In the genomic region with DNA sequence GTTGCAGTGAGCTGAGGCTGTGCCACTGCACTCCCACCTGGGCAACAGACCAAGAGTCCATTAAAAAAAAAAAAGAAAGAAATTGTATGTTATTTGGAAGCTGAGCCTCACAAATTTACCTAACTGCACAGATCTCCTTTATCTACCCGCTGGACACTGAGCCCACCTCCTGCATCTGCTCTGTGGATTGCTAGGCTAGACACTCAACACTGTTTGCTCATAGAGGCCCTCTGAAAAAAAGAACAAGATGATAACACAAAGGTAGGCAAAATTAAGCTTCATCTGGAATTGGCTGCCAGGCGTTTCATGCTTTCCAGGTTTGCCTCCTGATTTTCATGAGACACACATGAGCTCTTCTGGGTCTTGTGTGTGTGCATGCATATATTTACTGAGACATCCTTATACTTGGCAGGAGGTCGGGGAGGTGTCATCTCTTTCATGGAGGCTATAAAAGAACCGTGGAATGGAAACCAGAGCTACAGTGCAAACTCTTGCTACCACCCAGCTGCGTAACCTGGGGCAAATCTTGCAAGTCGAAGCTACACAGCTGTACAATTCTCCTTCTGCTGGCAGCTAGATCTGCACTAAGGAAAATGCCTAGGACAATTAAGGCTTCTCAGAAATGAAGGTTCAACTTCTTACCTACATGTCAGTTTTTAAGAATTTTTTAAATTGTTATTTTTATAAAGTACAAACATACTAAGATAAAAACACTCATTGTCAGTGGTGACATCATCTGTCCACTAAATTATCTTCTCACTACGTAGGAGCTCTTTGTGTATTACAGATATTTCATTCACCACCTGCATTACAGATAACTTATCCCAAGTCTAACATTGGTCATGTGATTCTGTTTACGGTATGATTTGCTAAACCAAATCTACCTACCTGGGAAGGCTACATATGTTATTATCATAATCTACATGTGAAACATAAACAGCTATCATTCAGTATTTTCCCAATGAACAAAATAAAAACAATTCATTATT, we compare ENCODE assay signal across 22 cellular contexts.
"Had no signal": no experiment of that assay in that cellular context is flagged by ENCODE, and none has a peak within 500 bp of the region (broad histone marks: within the 10 kb centered on the region; RNA-seq: fewer than 3 reads in every experiment).

No MANE protein-coding gene starts in this region.

- H3K27me3 Mint-ChIP-seq: dendritic cell treated with granulocyte-macrophage colony-stimulating factor and Interleukin-4, amounts not matched to agents 40 ng/mL and 50 ng/mL, for 4 days; progenitor cell of endocrine pancreas; stimulated activated naive CD8-positive, alpha-beta T cell treated with anti-CD3 and anti-CD28 coated beads, Interleukin-15, amount 100 ng/mL, for 72 hours had no signal

- ATAC-seq: activated CD8-positive, alpha-beta T cell treated with anti-CD3 and anti-CD28 coated beads for 36 hours; activated naive CD4-positive, alpha-beta T cell treated with anti-CD3 and anti-CD28 coated beads, Interleukin-2, amount 50 U/mL, for 72 hours; effector memory CD8-positive, alpha-beta T cell; left colon; mucosa of descending colon; naive thymus-derived CD4-positive, alpha-beta T cell; stimulated activated naive CD8-positive, alpha-beta T cell treated with anti-CD3 and anti-CD28 coated beads, Interleukin-15, amount 100 ng/mL, for 72 hours; upper lobe of right lung had no signal

- H3K36me3 Mint-ChIP-seq: activated naive CD4-positive, alpha-beta T cell treated with anti-CD3 and anti-CD28 coated beads, Interleukin-2, amount 50 U/mL, for 72 hours; immature natural killer cell had no signal

- H3K27ac ChIP-seq: spleen, thoracic aorta, upper lobe of right lung had no signal

- H3K4me3 ChIP-seq: heart left ventricle, mucosa of descending colon, sigmoid colon, spleen, thoracic aorta, upper lobe of right lung had no signal

- H3K4me3 Mint-ChIP-seq: activated B cell treated with CpG ODN at 0.5 μM for 24 hours; activated CD8-positive, alpha-beta T cell treated with anti-CD3 and anti-CD28 coated beads for 36 hours; central memory CD8-positive, alpha-beta T cell; dendritic cell treated with granulocyte-macrophage colony-stimulating factor and Interleukin-4, amounts not matched to agents 40 ng/mL and 50 ng/mL, for 4 days; effector memory CD8-positive, alpha-beta T cell; immature natural killer cell; naive thymus-derived CD4-positive, alpha-beta T cell; stimulated activated naive CD8-positive, alpha-beta T cell treated with anti-CD3 and anti-CD28 coated beads, Interleukin-15, amount 100 ng/mL, for 72 hours; T-helper 2 cell treated with Interferon-gamma antibody and Interleukin-4, amounts not matched to agents 5 μg/mL and 100 μg/mL, for 36 hours had no signal

- H3K27ac Mint-ChIP-seq: activated B cell treated with CpG ODN at 0.5 μM for 24 hours; activated CD8-positive, alpha-beta T cell treated with anti-CD3 and anti-CD28 coated beads for 36 hours; activated naive CD4-positive, alpha-beta T cell treated with anti-CD3 and anti-CD28 coated beads, Interleukin-2, amount 50 U/mL, for 72 hours; dendritic cell treated with granulocyte-macrophage colony-stimulating factor and Interleukin-4, amounts not matched to agents 40 ng/mL and 50 ng/mL, for 4 days; effector memory CD8-positive, alpha-beta T cell; immature natural killer cell; naive thymus-derived CD4-positive, alpha-beta T cell; progenitor cell of endocrine pancreas; stimulated activated naive CD8-positive, alpha-beta T cell treated with anti-CD3 and anti-CD28 coated beads, Interleukin-15, amount 100 ng/mL, for 72 hours; T-helper 2 cell treated with Interferon-gamma antibody and Interleukin-4, amounts not matched to agents 5 μg/mL and 100 μg/mL, for 36 hours had no signal

- H3K4me1 Mint-ChIP-seq: activated B cell treated with CpG ODN at 0.5 μM for 24 hours; central memory CD8-positive, alpha-beta T cell; immature natural killer cell; naive thymus-derived CD4-positive, alpha-beta T cell; stimulated activated naive CD8-positive, alpha-beta T cell treated with anti-CD3 and anti-CD28 coated beads, Interleukin-15, amount 100 ng/mL, for 72 hours had no signal

- H3K36me3 ChIP-seq: heart left ventricle, sigmoid colon, spleen, thoracic aorta, upper lobe of right lung had no signal

- DNase-seq: activated B cell treated with CpG ODN at 0.5 μM for 24 hours; activated CD4-positive, alpha-beta T cell treated with anti-CD3 and anti-CD28 coated beads for 48 hours; activated CD8-positive, alpha-beta T cell treated with anti-CD3 and anti-CD28 coated beads for 36 hours; activated effector memory CD4-positive, alpha-beta T cell treated with anti-CD3 and anti-CD28 coated beads, Interleukin-2, amount 50 U/mL, for 16 hours; activated T-cell treated with anti-CD3 and anti-CD28 coated beads, Interleukin-2, amount 50 U/mL, for 48 hours; effector memory CD8-positive, alpha-beta T cell; heart left ventricle; immature natural killer cell; left colon; mucosa of descending colon; naive thymus-derived CD4-positive, alpha-beta T cell; sigmoid colon; spleen; stimulated activated naive CD8-positive, alpha-beta T cell treated with anti-CD3 and anti-CD28 coated beads, Interleukin-15, amount 100 ng/mL, for 72 hours; SW 1271; upper lobe of right lung had no signal

- H3K27me3 ChIP-seq: heart left ventricle, sigmoid colon, spleen, upper lobe of right lung had no signal

- H3K4me1 ChIP-seq: spleen, upper lobe of right lung had no signal

- H3K9me3 Mint-ChIP-seq: activated B cell treated with CpG ODN at 0.5 μM for 24 hours; activated CD8-positive, alpha-beta T cell treated with anti-CD3 and anti-CD28 coated beads for 36 hours; activated naive CD4-positive, alpha-beta T cell treated with anti-CD3 and anti-CD28 coated beads, Interleukin-2, amount 50 U/mL, for 72 hours; central memory CD8-positive, alpha-beta T cell; dendritic cell treated with granulocyte-macrophage colony-stimulating factor and Interleukin-4, amounts not matched to agents 40 ng/mL and 50 ng/mL, for 4 days; effector memory CD8-positive, alpha-beta T cell; immature natural killer cell; naive thymus-derived CD4-positive, alpha-beta T cell; stimulated activated naive CD8-positive, alpha-beta T cell treated with anti-CD3 and anti-CD28 coated beads, Interleukin-15, amount 100 ng/mL, for 72 hours; T-helper 2 cell treated with Interferon-gamma antibody and Interleukin-4, amounts not matched to agents 5 μg/mL and 100 μg/mL, for 36 hours had no signal

- H3K9me3 ChIP-seq: heart left ventricle, mucosa of descending colon, sigmoid colon, spleen, thoracic aorta, upper lobe of right lung had no signal
